In genomic region chr20:41340327-41341055, GRCh38 we compare ENCODE assay signal across 8 cellular contexts. TPM values are rescaled to one million over a fixed set of nuclear protein-coding genes. Genes with fewer than 3 reads are reported as not detected.
DNase-seq lines count a peak whose midpoint lies in the region; ATAC-seq and TF ChIP-seq lines count a peak whose summit lies in the region.

TSS of gene LPIN3 (plus strand) at chr20:41340821. CDS start at chr20:41345804, 4,983 bp downstream.

- H3K27ac ChIP-seq in angular gyrus (ENCODE audit: low read depth, low read length) = peak within 1 kb of the TSS; percentile 26
- peak within 1 kb of the TSS; percentile 71 to 72 for H3K27ac ChIP-seq in prostate gland

- peak within 1 kb of the TSS; percentile 26 to 28 for H3K4me3 ChIP-seq in prostate gland

- H3K9me3 ChIP-seq in prostate gland = no peaks in the 10 kb centered on the region

- H3K36me3 ChIP-seq in prostate gland = no peaks in the 10 kb centered on the region

- H3K4me1 ChIP-seq in prostate gland (replicated peaks) = peaks cover 4% of the 10 kb centered on the region

- intact Hi-C loops in left ventricle myocardium superior (cut with micrococcal nuclease) = loop anchor here (1.0 to 10.0 kb wide), 2 partner anchors 74 to 205 kb away; no protein-coding TSS in a partner anchor
- intact Hi-C loops in prostate gland (cut with DNase I) = loop anchor here (5.0 kb wide), 1 partner anchor 72 kb away; no protein-coding TSS in a partner anchor

- peak; percentile 7; the same call in 1 of the 2 replicates for TF ChIP-seq CTCF in LNCAP (IDR thresholded peaks at IDR 0.05)
- TF ChIP-seq CTCF in prostate gland (IDR thresholded peaks at IDR 0.05) = peak in 2 of 4 experiments; percentile 27 to 31

- TF ChIP-seq POLR2A in prostate gland (IDR thresholded peaks at IDR 0.05) = peak; percentile 74

- H3K27me3 ChIP-seq in prostate gland (replicated peaks; ENCODE audit: insufficient read depth) = no peaks in the 10 kb centered on the region

- DNase-seq in NCI-H2081 (lab: John Stamatoyannopoulos, UW) (peak; percentile 45 to 65), NCI-H2081 treated with DMSO at 0.1 percent for 48 hours (lab: John Stamatoyannopoulos, UW) (no peak), SW480 (ENCODE audit: low spot score) (peak; percentile 93), left ventricle myocardium superior (peak; percentile 94), prostate gland (ENCODE audit: low spot score) (peak; percentile 90)

- peak; percentile 96 for ATAC-seq in left ventricle myocardium superior
- no peak for ATAC-seq in GM21447 (IDR thresholded peaks at IDR 0.05; ENCODE audit: unreplicated experiment)

- WGBS in prostate gland = 8% methylated on average over 29 of the region's 33 CpGs

RNA-seq across cellular contexts. Expression of gene LPIN3, which starts in this region (rescaled TPM):
- total RNA-seq in left ventricle myocardium superior (22.9 TPM), prostate gland (10 to 100 TPM; 16.2 to 30.4 TPM)
